ENCODE assay signal across 8 cellular contexts in genomic region chr17:17723354-17724261, GRCh38. TPM values are rescaled to one million over a fixed set of nuclear protein-coding genes. Genes with fewer than 3 reads are reported as not detected.
DNase-seq lines count a peak whose midpoint lies in the region; ATAC-seq and TF ChIP-seq lines count a peak whose summit lies in the region.

No MANE protein-coding gene starts in this region.

- DNase-seq in CD8-positive, alpha-beta T cell = peak in 3 of 7 experiments; percentile 20 to 57 (median 40)
- peak; percentile 39 for DNase-seq in activated CD8-positive, alpha-beta memory T cell treated with anti-CD3 and anti-CD28 coated beads, Interleukin-2, amount 50 U/mL, for 4 hours
- peak; percentile 56 for DNase-seq in fibroblast of gingiva (ENCODE audit: low read depth)
- DNase-seq in NAMALWA (ENCODE audit: low spot score) = no peak
- DNase-seq in H4 (ENCODE audit: low spot score) = no peak

- H3K4me1 ChIP-seq in CD8-positive, alpha-beta T cell (ENCODE audit: insufficient read depth, low read length) = peaks cover 39% of the 10 kb centered on the region
- H3K4me1 ChIP-seq in HUES6 (ENCODE audit: control insufficient read depth, insufficient read depth, low read length) = peaks cover 32% of the 10 kb centered on the region

- no peaks in the 10 kb centered on the region for H3K36me3 ChIP-seq in CD8-positive, alpha-beta T cell (ENCODE audit: insufficient read depth, low read length)
- H3K36me3 ChIP-seq in HUES6 (ENCODE audit: control insufficient read depth, insufficient read depth, low read length) (no peaks in the 10 kb centered on the region), neural cell (ENCODE audit: insufficient read depth, low read length) (no peaks in the 10 kb centered on the region)

- peak overlapping the region; percentile 58 for H3K4me3 ChIP-seq in CD8-positive, alpha-beta T cell (ENCODE audit: low read depth, low read length)
- H3K4me3 ChIP-seq in HUES6 (ENCODE audit: low read depth, low read length) (peak overlapping the region; percentile 62), neural cell (ENCODE audit: low read length) (peak overlapping the region; percentile 98)

- no peaks in the 10 kb centered on the region for H3K9me3 ChIP-seq in CD8-positive, alpha-beta T cell (ENCODE audit: low read length)
- H3K9me3 ChIP-seq in HUES6 (ENCODE audit: control insufficient read depth, insufficient read depth, low read depth, low read length) (no peaks in the 10 kb centered on the region), neural cell (ENCODE audit: low read length) (no peaks in the 10 kb centered on the region)

- peak; percentile 65 for ATAC-seq in CD8-positive, alpha-beta T cell
- no peak for ATAC-seq in GM18517 (IDR thresholded peaks at IDR 0.05; ENCODE audit: unreplicated experiment)

- peaks cover 46% of the 10 kb centered on the region for H3K4me1 Mint-ChIP-seq in CD8-positive, alpha-beta T cell (ENCODE audit: low read depth)

- peak overlapping the region; percentile 18 for H2AFZ ChIP-seq in neural cell (ENCODE audit: low read depth, low read length)

- POLR2A ChIA-PET in CD8-positive, alpha-beta T cell (lab: Charles Lee) = interaction anchor here (0.9 kb wide), 1 partner anchor 59 kb away, joined by 3 read pairs; no protein-coding TSS in a partner anchor

- H3K27ac Mint-ChIP-seq in CD8-positive, alpha-beta T cell = peak overlapping the region; percentile 86

- H4K20me1 ChIP-seq in neural cell (ENCODE audit: insufficient read depth) = peaks cover 31% of the 10 kb centered on the region

- no peak for TF ChIP-seq RAD21 in neural cell (conservative IDR thresholded peaks at IDR 0.05)

- no peaks in the 10 kb centered on the region for H3K9me3 Mint-ChIP-seq in CD8-positive, alpha-beta T cell

- intact Hi-C loops in CD8-positive, alpha-beta T cell (cut with DNase I, micrococcal nuclease) = no loop called here

- no peak for TF ChIP-seq CTCF in CD8-positive, alpha-beta T cell (IDR thresholded peaks at IDR 0.05)
- peak; percentile 28 for TF ChIP-seq CTCF in neural cell (IDR thresholded peaks at IDR 0.05; ENCODE audit: poor library complexity, severe bottlenecking)

- peaks cover 75% of the 10 kb centered on the region for H3K79me2 ChIP-seq in neural cell (replicated peaks; ENCODE audit: insufficient read depth, low read length)

- peak overlapping the region; percentile 56 for H3K4me2 ChIP-seq in neural cell (ENCODE audit: low read length)

- peaks cover 3% of the 10 kb centered on the region for H3F3A ChIP-seq in neural cell (ENCODE audit: insufficient read depth, low read length, poor library complexity, severe bottlenecking)

- H3K27me3 ChIP-seq in CD8-positive, alpha-beta T cell (ENCODE audit: insufficient read depth, low read length) = no peaks in the 10 kb centered on the region
- H3K27me3 ChIP-seq in HUES6 (ENCODE audit: control insufficient read depth, insufficient read depth, low read length) = peaks cover 99% of the 10 kb centered on the region
- no peaks in the 10 kb centered on the region for H3K27me3 ChIP-seq in neural cell (ENCODE audit: insufficient read depth, low read depth, low read length)

- no peaks in the 10 kb centered on the region for H3K9me2 ChIP-seq in neural cell (ENCODE audit: insufficient read depth, low read length)

- CTCF ChIA-PET in CD8-positive, alpha-beta T cell (lab: Charles Lee) = no interaction called here

- H3K36me3 Mint-ChIP-seq in CD8-positive, alpha-beta T cell = peaks cover 2% of the 10 kb centered on the region

- H3K9ac ChIP-seq in HUES6 (ENCODE audit: low read length) (peak overlapping the region; percentile 62), neural cell (ENCODE audit: low read length) (peak overlapping the region; percentile 96)

- H3K27me3 Mint-ChIP-seq in CD8-positive, alpha-beta T cell (ENCODE audit: low read depth) = peaks cover 9% of the 10 kb centered on the region

- peak overlapping the region; percentile 23 for H3K27ac ChIP-seq in CD8-positive, alpha-beta T cell (ENCODE audit: low read depth, low read length)
- H3K27ac ChIP-seq in HUES6 (ENCODE audit: low read depth, low read length) = no peak overlapping the region
- H3K27ac ChIP-seq in neural cell (ENCODE audit: low read length) = peak overlapping the region; percentile 98

- H3K4me3 Mint-ChIP-seq in CD8-positive, alpha-beta T cell = peak overlapping the region; percentile 91

- TF ChIP-seq EP300 in neural cell (conservative IDR thresholded peaks at IDR 0.05; ENCODE audit: poor library complexity, severe bottlenecking) = peak; percentile 19

TF ChIP-seq in neural cell, 6 proteins besides CTCF, POLR2A, EP300 and RAD21:
- TF ChIP-seq SMC3 (conservative IDR thresholded peaks at IDR 0.05; ENCODE audit: poor library complexity) (peak; percentile 47), EZH2 (IDR thresholded peaks at IDR 0.05; ENCODE audit: borderline replicate concordance, insufficient read depth, low read length, poor library complexity, severe bottlenecking) (no peak), POLR2AphosphoS5 (IDR thresholded peaks at IDR 0.05) (peak; percentile 83), TAF1 (IDR thresholded peaks at IDR 0.05; ENCODE audit: low read depth) (peak; percentile 76), REST (IDR thresholded peaks at IDR 0.05; ENCODE audit: borderline replicate concordance) (peak; percentile 87), MXI1 (conservative IDR thresholded peaks at IDR 0.05; ENCODE audit: poor library complexity, severe bottlenecking) (peak; percentile 50)

RNA-seq across cellular contexts. Expression of gene RAI1, which starts 42.4 kb away (rescaled TPM):
- total RNA-seq in CD8-positive, alpha-beta T cell = 10 to 100 TPM; 22.9 to 23.5 TPM
- 16.9 and 21.0 TPM in 2 replicates for polyA plus RNA-seq in neural cell
- 54.1 and 59.6 TPM in 2 replicates for polyA minus RNA-seq in neural cell
- total RNA-seq in H4 (2014; rRNA removed; shearing (Covaris generic)) = 2.4 and 3.6 TPM in 2 replicates

Comparison
In these comparisons a context has a peak if more than half of its experiments do, and no peak if none do; other contexts are left out.
1. DNase-seq: peak in activated CD8-positive, alpha-beta memory T cell treated with anti-CD3 and anti-CD28 coated beads, Interleukin-2, amount 50 U/mL, for 4 hours (single experiment) and fibroblast of gingiva (single experiment); none in NAMALWA (single experiment) and H4 (single experiment).
2. Peak in every context shown above with its lines, with median percentiles within 50 percentile points of each other: H3K4me3 ChIP-seq.